ENCODE assay signal across 19 cellular contexts in the genomic region with DNA sequence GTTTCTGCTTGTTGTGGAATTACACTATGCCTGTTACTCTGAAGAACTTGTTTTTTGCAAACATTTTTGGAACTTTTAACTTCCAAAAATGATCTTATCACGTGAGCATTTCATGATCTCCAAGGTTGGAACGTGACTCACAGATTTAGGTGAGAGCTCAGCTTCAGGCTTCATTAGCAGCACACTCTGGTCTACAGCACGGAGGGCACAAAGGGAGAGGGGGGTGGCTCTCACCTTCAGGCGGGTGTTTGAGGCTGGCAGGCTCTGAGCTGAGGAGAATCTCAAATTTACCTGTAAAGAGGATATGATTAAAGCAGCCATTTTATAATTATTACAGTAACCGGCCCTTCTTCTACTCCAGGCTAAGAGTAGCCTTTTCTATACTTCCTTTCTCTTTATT. TPM values are rescaled to one million over a fixed set of nuclear protein-coding genes. Genes with fewer than 3 reads are reported as not detected.
DNase-seq lines count a peak whose midpoint lies in the region; TF ChIP-seq lines count a peak whose summit lies in the region.
"Had no signal": no experiment of that assay in that cellular context is flagged by ENCODE, and none has a peak within 500 bp of the region (broad histone marks: within the 10 kb centered on the region; RNA-seq: fewer than 3 reads in every experiment).

No MANE protein-coding gene starts in this region.

- H3K27me3 ChIP-seq in endodermal cell (ENCODE audit: control insufficient read depth, insufficient read depth, low read length, poor library complexity, severe bottlenecking) (peaks cover 23% of the 10 kb centered on the region), trophoblast cell (ENCODE audit: insufficient read depth, low read length) (no peaks in the 10 kb centered on the region)

- H3K4me1 ChIP-seq in HEK293 (ENCODE audit: control insufficient read depth, insufficient read depth, low read length) (peaks cover 10% of the 10 kb centered on the region), endodermal cell (ENCODE audit: control insufficient read depth, insufficient read depth, low read length) (no peaks in the 10 kb centered on the region), trophoblast cell (ENCODE audit: control insufficient read depth in 1 of 2, insufficient read depth in 2 of 2, low read length in 2 of 2) (no peaks in the 10 kb centered on the region)
- H3K4me1 ChIP-seq: HAP-1 had no signal

- H4K91ac ChIP-seq in trophoblast cell (ENCODE audit: low read depth, low read length), result no peak overlapping the region

- no peak overlapping the region for H2AFZ ChIP-seq in trophoblast cell (ENCODE audit: insufficient read depth, low read length, poor library complexity)

- H3K9ac ChIP-seq in endodermal cell (ENCODE audit: extremely low read depth, low read length, poor library complexity, severe bottlenecking) (no peak overlapping the region), trophoblast cell (ENCODE audit: low read length) (no peak overlapping the region)

- no peak overlapping the region for H4K8ac ChIP-seq in trophoblast cell (ENCODE audit: low read depth, low read length)

- peaks cover 5% of the 10 kb centered on the region for H3K9me3 Mint-ChIP-seq in endodermal cell
- H3K9me3 Mint-ChIP-seq in T-helper 2 cell treated with Interferon-gamma antibody and Interleukin-4, amounts not matched to agents 5 μg/mL and 100 μg/mL, for 36 hours, result no peaks in the 10 kb centered on the region

- H2BK120ac ChIP-seq in trophoblast cell (ENCODE audit: insufficient read depth, low read length, poor library complexity), result no peak overlapping the region

- peak; percentile 8 for DNase-seq in NCI-H1105 treated with DMSO at 0.1 percent for 48 hours (lab: John Stamatoyannopoulos, UW)
- DNase-seq in NCI-H1105 (lab: John Stamatoyannopoulos, UW), result no peak
- peak; percentile 57 for DNase-seq in endodermal cell
- peak; percentile 24 to 68 for DNase-seq in trophoblast cell
- no peak for DNase-seq in activated CD4-positive, alpha-beta T cell treated with anti-CD3 and anti-CD28 coated beads for 1 hour
- DNase-seq in T-helper 2 cell treated with Interferon-gamma antibody and Interleukin-4, amounts not matched to agents 5 μg/mL and 100 μg/mL, for 36 hours (ENCODE audit: low spot score), result no peak
- DNase-seq: CD8-positive, alpha-beta T cell; COR-L47; DMS153; DMS79 treated with DMSO at 0.1 percent for 48 hours; EL; GOT3; HFFc6 had no signal

- H3K4me3 Mint-ChIP-seq in endodermal cell, result no peak overlapping the region
- no peak overlapping the region for H3K4me3 Mint-ChIP-seq in T-helper 2 cell treated with Interferon-gamma antibody and Interleukin-4, amounts not matched to agents 5 μg/mL and 100 μg/mL, for 36 hours
- H3K4me3 Mint-ChIP-seq: CD14-positive monocyte; CD8-positive, alpha-beta T cell; HFFc6 had no signal

- no peak overlapping the region for H3K27ac Mint-ChIP-seq in endodermal cell
- no peak overlapping the region for H3K27ac Mint-ChIP-seq in T-helper 2 cell treated with Interferon-gamma antibody and Interleukin-4, amounts not matched to agents 5 μg/mL and 100 μg/mL, for 36 hours
- H3K27ac Mint-ChIP-seq: CD8-positive, alpha-beta T cell; HFFc6 had no signal

- H3K36me3 ChIP-seq in HEK293 (ENCODE audit: control insufficient read depth in 2 of 2, insufficient read depth in 1 of 2, low read length in 2 of 2) (no peaks in the 10 kb centered on the region), endodermal cell (ENCODE audit: control insufficient read depth, insufficient read depth, low read length) (no peaks in the 10 kb centered on the region), trophoblast cell (ENCODE audit: control insufficient read depth in 1 of 2, insufficient read depth in 2 of 2, low read length in 2 of 2) (no peaks in the 10 kb centered on the region)
- H3K36me3 ChIP-seq: HAP-1 had no signal

- no peak overlapping the region for H2BK12ac ChIP-seq in trophoblast cell (ENCODE audit: low read length)

- CTCF ChIA-PET in HEK293 (lab: Yijun Ruan, JAX), result no interaction called here

- H3K4me1 Mint-ChIP-seq in endodermal cell, result peaks cover 22% of the 10 kb centered on the region
- H3K4me1 Mint-ChIP-seq in T-helper 2 cell treated with Interferon-gamma antibody and Interleukin-4, amounts not matched to agents 5 μg/mL and 100 μg/mL, for 36 hours (ENCODE audit: low read depth), result peaks cover under 1% of the 10 kb centered on the region
- H3K4me1 Mint-ChIP-seq: CD14-positive monocyte had no signal

- no peak overlapping the region for H3K4ac ChIP-seq in trophoblast cell (ENCODE audit: low read depth, low read length)

- 28 to 83% methylated on average over 1 to 5 of the region's 5 CpGs for WGBS in endodermal cell (ENCODE audit: insufficient coverage in 1 of 2, insufficient read length in 1 of 2), 2 experiments
- WGBS in trophoblast cell (ENCODE audit: extremely low coverage, insufficient coverage, insufficient read length), result no CpG with 5 or more reads among the region's 5 CpGs

- no peak overlapping the region for H3K18ac ChIP-seq in trophoblast cell (ENCODE audit: low read length)

- H3K79me1 ChIP-seq in trophoblast cell (ENCODE audit: low read length), result no peaks in the 10 kb centered on the region

- no peaks in the 10 kb centered on the region for H3K9me3 ChIP-seq in HEK293 (ENCODE audit: control insufficient read depth, insufficient read depth, low read depth, low read length)
- H3K9me3 ChIP-seq in endodermal cell (ENCODE audit: control insufficient read depth, low read length), result no peaks in the 10 kb centered on the region
- no peaks in the 10 kb centered on the region for H3K9me3 ChIP-seq in trophoblast cell (ENCODE audit: insufficient read depth, low read depth, low read length)
- H3K9me3 ChIP-seq: HAP-1 had no signal

- H3K23ac ChIP-seq in trophoblast cell (ENCODE audit: low read length), result no peak overlapping the region

- H4K12ac ChIP-seq in trophoblast cell (ENCODE audit: low read depth, low read length), result no peak overlapping the region

- no peaks in the 10 kb centered on the region for H3K79me2 ChIP-seq in trophoblast cell (ENCODE audit: control insufficient read depth, insufficient read depth, low read length, poor library complexity)

- H3K27ac ChIP-seq in HEK293 (ENCODE audit: extremely low read depth, low read depth, low read length), result no peak overlapping the region
- H3K27ac ChIP-seq in endodermal cell (ENCODE audit: low read depth, low read length), result no peak overlapping the region
- no peak overlapping the region for H3K27ac ChIP-seq in trophoblast cell (ENCODE audit: low read depth, low read length)
- H3K27ac ChIP-seq: 22Rv1 had no signal

- no peak overlapping the region for H3K4me2 ChIP-seq in trophoblast cell (ENCODE audit: low read length)

- H2AK5ac ChIP-seq in trophoblast cell (ENCODE audit: low read length), result no peak overlapping the region

- H3K36me3 Mint-ChIP-seq in endodermal cell (ENCODE audit: low read depth), result no peaks in the 10 kb centered on the region
- no peaks in the 10 kb centered on the region for H3K36me3 Mint-ChIP-seq in T-helper 2 cell treated with Interferon-gamma antibody and Interleukin-4, amounts not matched to agents 5 μg/mL and 100 μg/mL, for 36 hours (ENCODE audit: low read depth)
- H3K36me3 Mint-ChIP-seq: CD14-positive monocyte had no signal

- H3K14ac ChIP-seq in trophoblast cell (ENCODE audit: low read length), result no peak overlapping the region

- peaks cover 28% of the 10 kb centered on the region for H3K27me3 Mint-ChIP-seq in endodermal cell (ENCODE audit: insufficient read depth)
- H3K27me3 Mint-ChIP-seq in T-helper 2 cell treated with Interferon-gamma antibody and Interleukin-4, amounts not matched to agents 5 μg/mL and 100 μg/mL, for 36 hours (ENCODE audit: low read depth), result peaks cover 17% of the 10 kb centered on the region

- no peak for TF ChIP-seq CTCF in HEK293 (tag by site-specific recombination; IDR thresholded peaks at IDR 0.05)
- TF ChIP-seq CTCF in endodermal cell (conservative IDR thresholded peaks at IDR 0.05), result no peak

- POLR2A ChIA-PET in HEK293 (lab: Yijun Ruan, JAX), result no interaction called here

- no peak overlapping the region for H2BK5ac ChIP-seq in trophoblast cell (ENCODE audit: low read depth, low read length, poor library complexity)

- H3K4me3 ChIP-seq in HEK293 (ENCODE audit: low read depth, low read length) (no peak overlapping the region), endodermal cell (ENCODE audit: low read length) (no peak overlapping the region), trophoblast cell (ENCODE audit: low read depth, low read length) (no peak overlapping the region)
- H3K4me3 ChIP-seq: HAP-1 had no signal

TF ChIP-seq in HEK293, 187 proteins besides CTCF, POLR2A, EP300 and RAD21:
- TF ChIP-seq, protein P1, sequence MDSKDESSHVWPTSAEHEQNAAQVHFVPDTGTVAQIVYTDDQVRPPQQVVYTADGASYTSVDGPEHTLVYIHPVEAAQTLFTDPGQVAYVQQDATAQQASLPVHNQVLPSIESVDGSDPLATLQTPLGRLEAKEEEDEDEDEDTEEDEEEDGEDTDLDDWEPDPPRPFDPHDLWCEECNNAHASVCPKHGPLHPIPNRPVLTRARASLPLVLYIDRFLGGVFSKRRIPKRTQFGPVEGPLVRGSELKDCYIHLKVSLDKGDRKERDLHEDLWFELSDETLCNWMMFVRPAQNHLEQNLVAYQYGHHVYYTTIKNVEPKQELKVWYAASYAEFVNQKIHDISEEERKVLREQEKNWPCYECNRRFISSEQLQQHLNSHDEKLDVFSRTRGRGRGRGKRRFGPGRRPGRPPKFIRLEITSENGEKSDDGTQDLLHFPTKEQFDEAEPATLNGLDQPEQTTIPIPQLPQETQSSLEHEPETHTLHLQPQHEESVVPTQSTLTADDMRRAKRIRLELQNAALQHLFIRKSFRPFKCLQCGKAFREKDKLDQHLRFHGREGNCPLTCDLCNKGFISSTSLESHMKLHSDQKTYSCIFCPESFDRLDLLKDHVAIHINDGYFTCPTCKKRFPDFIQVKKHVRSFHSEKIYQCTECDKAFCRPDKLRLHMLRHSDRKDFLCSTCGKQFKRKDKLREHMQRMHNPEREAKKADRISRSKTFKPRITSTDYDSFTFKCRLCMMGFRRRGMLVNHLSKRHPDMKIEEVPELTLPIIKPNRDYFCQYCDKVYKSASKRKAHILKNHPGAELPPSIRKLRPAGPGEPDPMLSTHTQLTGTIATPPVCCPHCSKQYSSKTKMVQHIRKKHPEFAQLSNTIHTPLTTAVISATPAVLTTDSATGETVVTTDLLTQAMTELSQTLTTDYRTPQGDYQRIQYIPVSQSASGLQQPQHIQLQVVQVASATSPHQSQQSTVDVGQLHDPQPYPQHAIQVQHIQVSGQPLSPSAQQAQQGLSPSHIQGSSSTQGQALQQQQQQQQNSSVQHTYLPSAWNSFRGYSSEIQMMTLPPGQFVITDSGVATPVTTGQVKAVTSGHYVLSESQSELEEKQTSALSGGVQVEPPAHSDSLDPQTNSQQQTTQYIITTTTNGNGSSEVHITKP (tag by site-specific recombination; IDR thresholded peaks at IDR 0.05), result 0 out of 2 replicates have a peak, but pooled peaks have one; percentile 20
- TF ChIP-seq ZFP37 (tag by site-specific recombination; IDR thresholded peaks at IDR 0.05), result no peak

RNA-seq across cellular contexts. Expression of a gene that starts 45.3 kb away (rescaled TPM):
- 1 to 10 TPM in 1 of 2 donors, not detected in 1; 1.3 TPM for total RNA-seq in endodermal cell
- polyA plus RNA-seq in endodermal cell (2013, experiment 1 of 2), result 0.14 TPM
- 0.33 TPM for polyA plus RNA-seq in endodermal cell (2013, experiment 2 of 2)
- polyA plus RNA-seq in trophoblast cell (2013), result 0.07 and 0.11 TPM in 2 replicates
- total RNA-seq: A673; CD8-positive, alpha-beta T cell; HFFc6 had no signal
- polyA plus RNA-seq: BJ, CD14-positive monocyte had no signal

Comparison
In these comparisons a context has a peak if more than half of its experiments do, and no peak if none do; other contexts are left out.
1. DNase-seq: peak in NCI-H1105 treated with DMSO at 0.1 percent for 48 hours (single experiment), endodermal cell (single experiment) and trophoblast cell (2 of 2); none in NCI-H1105 (single experiment), activated CD4-positive, alpha-beta T cell treated with anti-CD3 and anti-CD28 coated beads for 1 hour (single experiment) and T-helper 2 cell treated with Interferon-gamma antibody and Interleukin-4, amounts not matched to agents 5 μg/mL and 100 μg/mL, for 36 hours (single experiment).